ENCODE assay signal across 9 cellular contexts in genomic region chr17:29929006-29929543, GRCh38. TPM values are rescaled to one million over a fixed set of nuclear protein-coding genes. Genes with fewer than 3 reads are reported as not detected.
DNase-seq lines count a peak whose midpoint lies in the region; ATAC-seq and TF ChIP-seq lines count a peak whose summit lies in the region.
"Had no signal": no experiment of that assay in that cellular context is flagged by ENCODE, and none has a peak within 500 bp of the region (broad histone marks: within the 10 kb centered on the region; RNA-seq: fewer than 3 reads in every experiment).

No MANE protein-coding gene starts in this region.

- peak overlapping the region; percentile 14 for H2AFZ ChIP-seq in HCT116 (ENCODE audit: low read depth, low read length, poor library complexity, severe bottlenecking)
- peak overlapping the region; percentile 89 for H2AFZ ChIP-seq in PC-3 (ENCODE audit: low read length)

- WGBS in right lobe of liver (ENCODE audit: insufficient coverage, low coverage, low lambda C conversion rate, missing lambda C conversion rate) = under 1% methylated on average over 13 of the region's 13 CpGs
- 2 to 3% methylated on average over 13 of the region's 13 CpGs for WGBS in upper lobe of left lung, 2 donors

- no peak for TF ChIP-seq CTCF in HCT116 (IDR thresholded peaks at IDR 0.05 in 2 of 3, conservative IDR thresholded peaks at IDR 0.05 in 1 of 3; ENCODE audit: borderline replicate concordance in 1 of 3, insufficient read depth in 1 of 3, low read depth in 2 of 3, low read length in 2 of 3)
- no peak for TF ChIP-seq CTCF in PC-3 (conservative IDR thresholded peaks at IDR 0.05; ENCODE audit: low read depth, low read length)
- TF ChIP-seq CTCF in choroid plexus epithelial cell (conservative IDR thresholded peaks at IDR 0.05; ENCODE audit: low read depth, low read length) = no peak
- TF ChIP-seq CTCF in right lobe of liver (IDR thresholded peaks at IDR 0.05) = no peak
- no peak for TF ChIP-seq CTCF in upper lobe of left lung (IDR thresholded peaks at IDR 0.05)

- H3K36me3 Mint-ChIP-seq in CD4-positive, CD25-positive, alpha-beta regulatory T cell = no peaks in the 10 kb centered on the region

- no peaks in the 10 kb centered on the region for H3K9me3 ChIP-seq in CD4-positive, CD25-positive, alpha-beta regulatory T cell (ENCODE audit: control insufficient read depth in 2 of 2, low read length in 2 of 2)
- no peaks in the 10 kb centered on the region for H3K9me3 ChIP-seq in HCT116 (ENCODE audit: control insufficient read depth in 1 of 2, insufficient read depth in 1 of 2, low read depth in 1 of 2, low read length in 2 of 2)
- H3K9me3 ChIP-seq in PC-3 (ENCODE audit: low read length) = no peaks in the 10 kb centered on the region
- H3K9me3 ChIP-seq in right lobe of liver = no peaks in the 10 kb centered on the region
- H3K9me3 ChIP-seq in upper lobe of left lung = no peaks in the 10 kb centered on the region

- TF ChIP-seq EP300 in upper lobe of left lung (IDR thresholded peaks at IDR 0.05) = no peak

- H3K36me3 ChIP-seq in CD4-positive, CD25-positive, alpha-beta regulatory T cell (ENCODE audit: control insufficient read depth, insufficient read depth, low read length) = no peaks in the 10 kb centered on the region
- H3K36me3 ChIP-seq in HCT116 (ENCODE audit: control insufficient read depth in 1 of 2, insufficient read depth in 2 of 2, low read length in 2 of 2) (no peaks in the 10 kb centered on the region; a peak in 1 of 4 replicates), PC-3 (ENCODE audit: low read depth, low read length) (no peaks in the 10 kb centered on the region), right lobe of liver (no peaks in the 10 kb centered on the region), upper lobe of left lung (no peaks in the 10 kb centered on the region)

- TF ChIP-seq POLR2A in HCT116 (IDR thresholded peaks at IDR 0.05; ENCODE audit: borderline replicate concordance, extremely low read depth, insufficient read depth, insufficient read length) = no peak
- TF ChIP-seq POLR2A in right lobe of liver (IDR thresholded peaks at IDR 0.05) = no peak
- no peak for TF ChIP-seq POLR2A in upper lobe of left lung (IDR thresholded peaks at IDR 0.05)

- H3K27ac Mint-ChIP-seq in CD4-positive, CD25-positive, alpha-beta regulatory T cell = peak overlapping the region in 1 of 3 donors; percentile 94
- H3K27ac Mint-ChIP-seq: IgD-negative memory B cell had no signal

- H3F3A ChIP-seq in PC-3 (ENCODE audit: low read length, unreplicated experiment) = no peaks in the 10 kb centered on the region

- no peaks in the 10 kb centered on the region for H3K27me3 Mint-ChIP-seq in CD4-positive, CD25-positive, alpha-beta regulatory T cell
- H3K27me3 Mint-ChIP-seq: IgD-negative memory B cell had no signal

- RAD21 ChIA-PET in HCT116 (lab: Charles Lee; ENCODE audit: low non-redundant PET in 1 of 2, low total read pairs in 2 of 2, uncharacterized antibody in 2 of 2, unreplicated experiment in 2 of 2) = no interaction called here

- TF ChIP-seq RAD21 in HCT116 (IDR thresholded peaks at IDR 0.05; ENCODE audit: low read depth) = no peak

- no peaks in the 10 kb centered on the region for H3K27me3 ChIP-seq in CD4-positive, CD25-positive, alpha-beta regulatory T cell (ENCODE audit: control insufficient read depth, insufficient read depth, low read length)
- H3K27me3 ChIP-seq in HCT116 (ENCODE audit: insufficient read depth, low read length) (no peaks in the 10 kb centered on the region), PC-3 (ENCODE audit: low read length) (no peaks in the 10 kb centered on the region), right lobe of liver (no peaks in the 10 kb centered on the region), upper lobe of left lung (no peaks in the 10 kb centered on the region)

- ATAC-seq in CD4-positive, CD25-positive, alpha-beta regulatory T cell (ENCODE audit: low read depth in 2 of 2) = no peak
- ATAC-seq in HCT116 (peak; percentile 21; the same call in 1 of the 2 replicates), PC-3 (peak; percentile 11), right lobe of liver (peak in 1 of 4 donors; percentile 25), upper lobe of left lung (ENCODE audit: low FRiP score in 2 of 2) (no peak), GM21825 (IDR thresholded peaks at IDR 0.05; ENCODE audit: unreplicated experiment) (no peak)

- H3K4me2 ChIP-seq in HCT116 (ENCODE audit: low read length) = peak overlapping the region; percentile 86
- H3K4me2 ChIP-seq in PC-3 (ENCODE audit: low read length) = peak overlapping the region; percentile 87

- H3K9ac ChIP-seq in HCT116 (ENCODE audit: low read length) (peak overlapping the region; percentile 69), PC-3 (ENCODE audit: low read length) (peak overlapping the region; percentile 66)

- H3K4me3 Mint-ChIP-seq in CD4-positive, CD25-positive, alpha-beta regulatory T cell = no peak overlapping the region

- H3K4me1 ChIP-seq in CD4-positive, CD25-positive, alpha-beta regulatory T cell (ENCODE audit: control insufficient read depth, insufficient read depth, low read length, poor library complexity, severe bottlenecking) = peaks cover 33% of the 10 kb centered on the region
- peaks cover 13 to 23% of the 10 kb centered on the region in 2 experiments for H3K4me1 ChIP-seq in HCT116 (ENCODE audit: control insufficient read depth in 1 of 2, insufficient read depth in 2 of 2, low read length in 2 of 2)
- peaks cover 23% of the 10 kb centered on the region for H3K4me1 ChIP-seq in PC-3 (ENCODE audit: insufficient read depth, low read length)
- peaks cover 0 to 17% (median 3%) of the 10 kb centered on the region in 4 donors for H3K4me1 ChIP-seq in right lobe of liver
- peaks cover 24 to 39% (median 35%) of the 10 kb centered on the region in 4 donors for H3K4me1 ChIP-seq in upper lobe of left lung

- no peaks in the 10 kb centered on the region for H3K9me3 Mint-ChIP-seq in CD4-positive, CD25-positive, alpha-beta regulatory T cell
- H3K9me3 Mint-ChIP-seq: IgD-negative memory B cell had no signal

- no peaks in the 10 kb centered on the region for H3K9me2 ChIP-seq in HCT116 (ENCODE audit: insufficient read depth)
- H3K9me2 ChIP-seq in PC-3 (replicated peaks; ENCODE audit: low read length) = no peaks in the 10 kb centered on the region

- H3K4me3 ChIP-seq in CD4-positive, CD25-positive, alpha-beta regulatory T cell (ENCODE audit: low read depth, low read length) = peak overlapping the region; percentile 95
- H3K4me3 ChIP-seq in HCT116 (replicated peaks in 1 of 2; ENCODE audit: low read depth in 1 of 2, low read length in 2 of 2) = peak overlapping the region; percentile 74 to 92
- peak overlapping the region; percentile 85 for H3K4me3 ChIP-seq in PC-3 (ENCODE audit: low read length)
- peak overlapping the region; percentile 98 for H3K4me3 ChIP-seq in choroid plexus epithelial cell (ENCODE audit: low read depth, low read length)
- H3K4me3 ChIP-seq in right lobe of liver = peak overlapping the region; percentile 69 to 79 (median 71)
- H3K4me3 ChIP-seq in upper lobe of left lung = peak overlapping the region; percentile 92 to 98 (median 96)

- no peaks in the 10 kb centered on the region for H4K20me1 ChIP-seq in HCT116 (ENCODE audit: insufficient read depth)
- H4K20me1 ChIP-seq in PC-3 (ENCODE audit: low read length) = no peaks in the 10 kb centered on the region

- peak in 2 of 3 donors; percentile 3 to 42 for DNase-seq in CD4-positive, CD25-positive, alpha-beta regulatory T cell
- DNase-seq in HCT116 (ENCODE audit: low read depth, low spot score) (no peak), PC-3 (peak; percentile 37), choroid plexus epithelial cell (ENCODE audit: low read depth) (peak; percentile 43), right lobe of liver (no peak), upper lobe of left lung (peak in 1 of 2 donors; percentile 47)
- DNase-seq in NK-92 treated with Interleukin-12 subunit alpha and Interleukin-12 subunit beta, amount 100 ng/mL, for 24 hours (lab: John Stamatoyannopoulos, UW) = no peak

- H3K79me2 ChIP-seq in HCT116 (ENCODE audit: insufficient read depth, low read length) (peaks cover 48% of the 10 kb centered on the region), PC-3 (ENCODE audit: low read length) (peaks cover 53% of the 10 kb centered on the region)

- H3K27ac ChIP-seq in CD4-positive, CD25-positive, alpha-beta regulatory T cell (ENCODE audit: insufficient read depth, low read length, poor library complexity, severe bottlenecking) = peak overlapping the region; percentile 92
- H3K27ac ChIP-seq in HCT116 (ENCODE audit: low read depth, low read length) (peak overlapping the region; percentile 85), PC-3 (ENCODE audit: low read length) (peak overlapping the region; percentile 34; the same call in 1 of the 2 replicates), right lobe of liver (peak overlapping the region; percentile 46 to 84 (median 75)), upper lobe of left lung (peak overlapping the region; percentile 90 to 99 (median 94))

- H3K4me1 Mint-ChIP-seq in CD4-positive, CD25-positive, alpha-beta regulatory T cell = peaks cover 18 to 32% (median 24%) of the 10 kb centered on the region in 4 donors

- CTCF ChIA-PET in HCT116 (lab: Charles Lee) (interaction anchor here (3.3 kb wide), 1 partner anchor 289 kb away, joined by 95 read pairs; no protein-coding TSS in a partner anchor), PC-3 (lab: Charles Lee) (no interaction called here)

- intact Hi-C loops in HCT116 (cut with micrococcal nuclease) (no loop called here), PC-3 (cut with micrococcal nuclease) (no loop called here), right lobe of liver (cut with DNase I) (no loop called here)

- BruUV-seq in HCT116 (replicated peaks; lab: Mats Ljungman, UMichigan) (no TSS peak), PC-3 (replicated peaks; lab: Mats Ljungman, UMichigan) (no TSS peak)

- POLR2A ChIA-PET in HCT116 (lab: Charles Lee) = interaction anchor here (1.8 kb wide), 1 partner anchor 290 kb away, joined by 4 read pairs; no protein-coding TSS in a partner anchor
- POLR2A ChIA-PET in PC-3 (lab: Charles Lee; ENCODE audit: unreplicated experiment) = interaction anchor here (0.6 kb wide), 1 partner anchor 183 kb away, joined by 6 read pairs; no protein-coding TSS in a partner anchor

RNA-seq across cellular contexts. Expression of gene SSH2, which starts 1.0 kb away (rescaled TPM):
- 90.4 TPM for total RNA-seq in CD4-positive, CD25-positive, alpha-beta regulatory T cell
- polyA plus RNA-seq in CD4-positive, CD25-positive, alpha-beta regulatory T cell = 10 to 100 TPM; 27.2 to 39.0 (median 37.3) TPM
- total RNA-seq in HCT116 (2021; ENCODE audit: unreplicated experiment) (17.0 TPM), PC-3 (2014; rRNA removed) (8.5 and 11.8 TPM in 2 replicates), right lobe of liver (10 to 100 TPM in 4 of 6 experiments, 1 to 10 TPM in 2; 8.0 to 12.7 (median 10.5) TPM), upper lobe of left lung (10 to 100 TPM; 55.4 to 82.9 (median 67.8) TPM)
- 9.1 and 10.7 TPM in 2 replicates for polyA plus RNA-seq in HCT116 (2012)

RNA-seq across cellular contexts. Expression of gene EFCAB5, which starts 12.4 kb away (rescaled TPM):
- 2.1 TPM for total RNA-seq in CD4-positive, CD25-positive, alpha-beta regulatory T cell
- 1 to 10 TPM in 1 of 4 donors, under 1 TPM in 3; 0.21 to 1.1 (median 0.33) TPM for polyA plus RNA-seq in CD4-positive, CD25-positive, alpha-beta regulatory T cell
- total RNA-seq in HCT116 (2021; ENCODE audit: unreplicated experiment) (0.17 TPM), PC-3 (2014; rRNA removed) (0.07 TPM in 1 of 2 replicates, not detected in the other), right lobe of liver (under 1 TPM in 1 of 6 experiments, not detected in 5; 0.32 TPM), upper lobe of left lung (1 to 10 TPM in 3 of 6 donors, under 1 TPM in 3; 0.22 to 7.3 (median 1.0) TPM)
- polyA plus RNA-seq in HCT116 (2012) = 0.31 and 0.32 TPM in 2 replicates
- polyA plus RNA-seq: IgD-negative memory B cell had no signal

Comparison
In these comparisons a context has a peak if more than half of its experiments do, and no peak if none do; other contexts are left out.
1. ATAC-seq: peak in HCT116 (single experiment) and PC-3 (single experiment); none in CD4-positive, CD25-positive, alpha-beta regulatory T cell (0 of 2), upper lobe of left lung (0 of 2) and GM21825 (single experiment).
2. DNase-seq: peak in CD4-positive, CD25-positive, alpha-beta regulatory T cell (2 of 3), PC-3 (single experiment) and choroid plexus epithelial cell (single experiment); none in HCT116 (single experiment), right lobe of liver (0 of 3) and NK-92 treated with Interleukin-12 subunit alpha and Interleukin-12 subunit beta, amount 100 ng/mL, for 24 hours (single experiment).
3. H3K27ac ChIP-seq: peak in every context shown above with its lines; median percentile 94 in upper lobe of left lung; 92 in CD4-positive, CD25-positive, alpha-beta regulatory T cell; 85 in HCT116; 75 in right lobe of liver; 34 in PC-3.
4. Peak in every context shown above with its lines, with median percentiles within 50 percentile points of each other: H3K4me3 ChIP-seq.